ENCODE assay signal across 18 cellular contexts in genomic region chr5:52757527-52757926, GRCh38.
"Had no signal": no experiment of that assay in that cellular context is flagged by ENCODE, and none has a peak within 500 bp of the region (broad histone marks: within the 10 kb centered on the region; RNA-seq: fewer than 3 reads in every experiment).

No MANE protein-coding gene starts in this region.

- H3K4me3 ChIP-seq: adrenal gland, cardiac muscle cell, left lung, right atrium auricular region, skin epidermis, upper lobe of left lung had no signal

- H3K27me3 ChIP-seq: adrenal gland, cardiac muscle cell, left lung, right atrium auricular region, upper lobe of left lung had no signal

- H3K4me1 ChIP-seq: right atrium auricular region, upper lobe of left lung had no signal

- H3K27ac ChIP-seq: cardiac muscle cell, left lung, skin epidermis, WERI-Rb-1 had no signal

- H3K9me3 ChIP-seq: adrenal gland, left lung, right atrium auricular region, upper lobe of left lung had no signal

- H3K36me3 ChIP-seq: adrenal gland, cardiac muscle cell, left lung, right atrium auricular region, upper lobe of left lung, WERI-Rb-1 had no signal

- DNase-seq: activated CD4-positive, alpha-beta memory T cell treated with anti-CD3 and anti-CD28 coated beads for 36 hours; activated effector memory CD4-positive, alpha-beta T cell treated with Interleukin-2 at 50 U/mL for 16 hours; activated T-cell treated with anti-CD3 and anti-CD28 coated beads, Interleukin-2, amount 50 U/mL, for 24 hours; adrenal gland; effector CD4-positive, alpha-beta T cell; islet precursor cell; left lung; stimulated activated CD4-positive, alpha-beta T cell treated with anti-CD3 and anti-CD28 coated beads, Interleukin-4, amount 100 ng/mL, for 4 hours; stimulated activated CD8-positive, alpha-beta memory T cell treated with anti-CD3 and anti-CD28 coated beads, Interleukin-4, amount 100 ng/mL, for 48 hours; stimulated activated naive CD4-positive, alpha-beta T cell treated with Interleukin-2 at 50 U/mL for 16 hours; T-helper 17 cell; upper lobe of left lung; WERI-Rb-1 had no signal

- FAIRE-seq: colon, frontal cortex had no signal
